In the genomic region with DNA sequence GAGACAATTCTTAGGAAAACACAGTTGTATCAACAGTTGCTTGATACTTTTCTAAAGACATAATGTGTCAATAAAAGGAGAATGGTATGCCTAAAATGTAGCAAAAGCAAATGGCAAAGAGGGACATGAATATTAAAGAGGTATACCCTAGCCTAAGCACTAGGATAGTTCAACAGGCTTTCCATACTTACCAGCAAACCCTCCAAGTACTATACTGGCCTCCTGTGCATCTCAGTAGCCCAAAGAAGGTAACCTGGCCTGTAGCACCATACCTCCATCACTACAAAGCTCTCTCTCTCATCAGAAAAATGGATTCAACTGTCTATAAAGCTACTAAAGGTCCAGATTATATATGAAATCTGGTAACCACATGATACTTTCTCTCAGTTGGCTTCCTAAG, we compare ENCODE assay signal across 23 cellular contexts. TPM values are rescaled to one million over a fixed set of nuclear protein-coding genes. Genes with fewer than 3 reads are reported as not detected.
DNase-seq lines count a peak whose midpoint lies in the region; ATAC-seq, FAIRE-seq and TF ChIP-seq lines count a peak whose summit lies in the region.
"Had no signal": no experiment of that assay in that cellular context is flagged by ENCODE, and none has a peak within 500 bp of the region (broad histone marks: within the 10 kb centered on the region; RNA-seq: fewer than 3 reads in every experiment).

No MANE protein-coding gene starts in this region.

- no peak overlapping the region for H2BK120ac ChIP-seq in H9 (ENCODE audit: low read depth, low read length, poor library complexity, severe bottlenecking)

- no peak overlapping the region for H2AFZ ChIP-seq in H9 (ENCODE audit: low read length)
- H2AFZ ChIP-seq in K562 (ENCODE audit: low read depth, low read length): no peak overlapping the region
- no peak overlapping the region for H2AFZ ChIP-seq in osteoblast (ENCODE audit: low read length)

- peak overlapping the region in 5 of 8 donors; percentile 4 to 60 (median 20) for H3K4me3 Mint-ChIP-seq in CD4-positive, alpha-beta memory T cell
- H3K4me3 Mint-ChIP-seq in H9: no peak overlapping the region
- H3K4me3 Mint-ChIP-seq: CD8-positive, alpha-beta T cell had no signal

- H3K27me3 ChIP-seq in CD4-positive, alpha-beta memory T cell (ENCODE audit: insufficient read depth, low read length): no peaks in the 10 kb centered on the region
- H3K27me3 ChIP-seq in H9 (ENCODE audit: insufficient read depth, low read length) (no peaks in the 10 kb centered on the region), K562 (ENCODE audit: control insufficient read depth in 2 of 2, insufficient read depth in 2 of 2, low read length in 2 of 2) (no peaks in the 10 kb centered on the region), osteoblast (ENCODE audit: insufficient read depth, low read length) (no peaks in the 10 kb centered on the region)

- H3K23me2 ChIP-seq in H9 (ENCODE audit: insufficient read length, low read depth, low read length, poor library complexity, severe bottlenecking): no peaks in the 10 kb centered on the region

- H3K36me3 ChIP-seq in CD4-positive, alpha-beta memory T cell (ENCODE audit: insufficient read depth, low read length): no peaks in the 10 kb centered on the region
- H3K36me3 ChIP-seq in K562 (ENCODE audit: control insufficient read depth, insufficient read depth, low read length) (peaks cover 9% of the 10 kb centered on the region; the same call in 2 of the 3 replicates), osteoblast (ENCODE audit: insufficient read depth, low read length) (no peaks in the 10 kb centered on the region)

- no peak overlapping the region for H3T11ph ChIP-seq in H9 (ENCODE audit: low read length)

- H2BK20ac ChIP-seq in H9 (ENCODE audit: low read depth, low read length, poor library complexity, severe bottlenecking): no peak overlapping the region

- TF ChIP-seq RAD21 in K562 (CRISPR knock-in tag; conservative IDR thresholded peaks at IDR 0.05 in 1 of 2, IDR thresholded peaks at IDR 0.05 in 1 of 2): no peak

- H2BK15ac ChIP-seq in H9 (ENCODE audit: low read depth, low read length): no peak overlapping the region

- H3K79me2 ChIP-seq in H9 (ENCODE audit: insufficient read depth, low read length) (peaks cover 52% of the 10 kb centered on the region; the same call in 1 of the 2 replicates), K562 (ENCODE audit: control insufficient read depth, insufficient read depth, low read length) (peaks cover 97% of the 10 kb centered on the region), osteoblast (ENCODE audit: insufficient read depth, low read length) (peaks cover 99% of the 10 kb centered on the region)

- H2BK12ac ChIP-seq in H9 (ENCODE audit: insufficient read length, low read depth, low read length): no peak overlapping the region

- H3K9ac ChIP-seq in H9 (ENCODE audit: extremely low read depth, insufficient read length, low read length): no peak overlapping the region
- H3K9ac ChIP-seq in K562 (ENCODE audit: insufficient read depth in 1 of 2, low read depth in 2 of 2, low read length in 2 of 2): no peak overlapping the region
- H3K9ac ChIP-seq: SK-N-SH had no signal

- no peak overlapping the region for H3K23ac ChIP-seq in H9 (ENCODE audit: insufficient read length, low read depth, low read length)

- in situ Hi-C loops in K562 (cut with MboI): no loop called here

- peaks cover 3% of the 10 kb centered on the region for H3K9me1 ChIP-seq in K562 (ENCODE audit: control insufficient read depth, insufficient read depth, low read length)

- H4K20me1 ChIP-seq in H9 (ENCODE audit: control insufficient read depth, insufficient read depth, insufficient read length) (no peaks in the 10 kb centered on the region), K562 (replicated peaks; ENCODE audit: control insufficient read depth, insufficient read depth, low read length) (peaks cover 34% of the 10 kb centered on the region), osteoblast (ENCODE audit: insufficient read depth, low read length) (peaks cover 81% of the 10 kb centered on the region)

- no peak overlapping the region for H3K27ac Mint-ChIP-seq in CD4-positive, alpha-beta memory T cell
- H3K27ac Mint-ChIP-seq in H9: peak overlapping the region in 2 of 3 experiments; percentile 31 to 81; a peak in 3 of 7 replicates
- H3K27ac Mint-ChIP-seq: CD8-positive, alpha-beta T cell had no signal

- H4K8ac ChIP-seq in H9 (replicated peaks; ENCODE audit: insufficient read length, low read depth, low read length): no peak overlapping the region

- H3K14ac ChIP-seq in H9 (ENCODE audit: insufficient read depth, low read length): no peak overlapping the region

- no peak overlapping the region for H4K91ac ChIP-seq in H9 (ENCODE audit: insufficient read length, low read depth, low read length)

- intact Hi-C loops in CD4-positive, alpha-beta memory T cell (cut with micrococcal nuclease): no loop called here
- intact Hi-C loops in K562 (cut with micrococcal nuclease): no loop called here

- H3K9me3 Mint-ChIP-seq in CD4-positive, alpha-beta memory T cell: no peaks in the 10 kb centered on the region
- no peaks in the 10 kb centered on the region; a peak in 2 of 5 replicates for H3K9me3 Mint-ChIP-seq in H9
- H3K9me3 Mint-ChIP-seq: CD8-positive, alpha-beta T cell had no signal

- no peak overlapping the region for H2BK5ac ChIP-seq in H9 (ENCODE audit: insufficient read length, low read length)

- no TSS peak for BruUV-seq in K562 (replicated peaks; lab: Mats Ljungman, UMichigan)

- no peak overlapping the region for H4K5ac ChIP-seq in H9 (ENCODE audit: insufficient read length, low read depth, low read length)

- H3K4me3 ChIP-seq in CD4-positive, alpha-beta memory T cell (ENCODE audit: low read length in 2 of 2): no peak overlapping the region
- H3K4me3 ChIP-seq in K562: no peak overlapping the region
- no peak overlapping the region for H3K4me3 ChIP-seq in osteoblast (ENCODE audit: insufficient read depth, low read length)

- no peak overlapping the region for H3K4ac ChIP-seq in H9 (ENCODE audit: low read depth, low read length)

- H3K36me3 Mint-ChIP-seq in CD4-positive, alpha-beta memory T cell: peaks cover 0 to 4% of the 10 kb centered on the region in 2 donors
- peaks cover 0 to 14% (median 6%) of the 10 kb centered on the region in 3 experiments; a peak in 6 of 7 replicates for H3K36me3 Mint-ChIP-seq in H9 (ENCODE audit: insufficient read depth in 1 of 3, low read depth in 3 of 3)

- no peak for TF ChIP-seq POLR2A in K562 (conservative IDR thresholded peaks at IDR 0.05)

- FAIRE-seq in K562 (lab: Jason Lieb, UNC): no peak
- FAIRE-seq: G401.6, GM18507, RCC 7860 had no signal

- no peaks in the 10 kb centered on the region for H3K9me3 ChIP-seq in CD4-positive, alpha-beta memory T cell (ENCODE audit: control insufficient read depth in 1 of 2, low read length in 2 of 2)
- H3K9me3 ChIP-seq in H9 (ENCODE audit: control insufficient read depth, low read depth, low read length): no peaks in the 10 kb centered on the region
- no peaks in the 10 kb centered on the region for H3K9me3 ChIP-seq in K562 (replicated peaks; ENCODE audit: control insufficient read depth, insufficient read depth, low read depth, low read length)
- no peaks in the 10 kb centered on the region for H3K9me3 ChIP-seq in osteoblast (ENCODE audit: low read depth, low read length)
- H3K9me3 ChIP-seq: SK-N-SH had no signal

- no peak overlapping the region for H3K18ac ChIP-seq in H9 (ENCODE audit: insufficient read length, low read depth, low read length)

- no peak for DNase-seq in CD4-positive, alpha-beta memory T cell
- DNase-seq in H9 (no peak), K562 (ENCODE audit: extremely low read depth in 1 of 4, low spot score in 3 of 4) (no peak), osteoblast (ENCODE audit: insufficient read length, low spot score, missing footprints) (peak; percentile 38), T-helper 9 cell (no peak), HEK293T (ENCODE audit: extremely low spot score) (no peak), NCI-H1417 treated with DMSO at 0.1 percent for 48 hours (lab: John Stamatoyannopoulos, UW) (no peak)
- DNase-seq: ACHN; AML-193; CD8-positive, alpha-beta T cell; DMS79 treated with DMSO at 0.1 percent for 48 hours; H7; KG1; NCI-H1092; NCI-H2227 treated with DMSO at 0.1 percent for 48 hours; NCI-H524; SHP77; SK-N-SH; T-helper 1 cell had no signal

- no peak for TF ChIP-seq EP300 in K562 (IDR thresholded peaks at IDR 0.05; ENCODE audit: low read length)

- peak; percentile 53 for ATAC-seq in K562
- no peak for ATAC-seq in GM21360 (IDR thresholded peaks at IDR 0.05; ENCODE audit: unreplicated experiment)
- ATAC-seq: CD8-positive, alpha-beta T cell had no signal

- peaks cover 62 to 98% (median 79%) of the 10 kb centered on the region in 4 donors for H3K4me1 Mint-ChIP-seq in CD4-positive, alpha-beta memory T cell
- H3K4me1 Mint-ChIP-seq in H9: peaks cover 45 to 46% of the 10 kb centered on the region in 2 experiments

- peaks cover 89% of the 10 kb centered on the region for H3K4me1 ChIP-seq in CD4-positive, alpha-beta memory T cell (ENCODE audit: insufficient read depth, low read length)
- H3K4me1 ChIP-seq in H9 (ENCODE audit: insufficient read depth, low read length): peaks cover 9% of the 10 kb centered on the region; the same call in 1 of the 2 replicates
- peaks cover 9 to 33% of the 10 kb centered on the region in 2 experiments for H3K4me1 ChIP-seq in K562 (replicated peaks in 1 of 2; ENCODE audit: control insufficient read depth in 2 of 2, insufficient read depth in 2 of 2, low read length in 2 of 2)
- H3K4me1 ChIP-seq in osteoblast (ENCODE audit: insufficient read depth, low read length): peaks cover 6% of the 10 kb centered on the region

- POLR2A ChIA-PET in CD4-positive, alpha-beta memory T cell (lab: Charles Lee; ENCODE audit: partially characterized antibody): no interaction called here
- POLR2A ChIA-PET in K562 (lab: Yijun Ruan, JAX) (interaction anchor here (0.6 to 1.3 kb wide), 2 partner anchors 9 to 128 kb away, joined by 3 read pairs; no protein-coding TSS in a partner anchor), HEK293T (lab: Yijun Ruan, JAX) (no interaction called here)

- no peak overlapping the region for H2AK5ac ChIP-seq in H9 (ENCODE audit: insufficient read length, low read length)

- H3K79me1 ChIP-seq in H9 (ENCODE audit: insufficient read depth, low read depth, low read length, poor library complexity, severe bottlenecking): peaks cover 9% of the 10 kb centered on the region

- H3K4me2 ChIP-seq in H9 (ENCODE audit: insufficient read depth, insufficient read length, low read length): no peak overlapping the region
- H3K4me2 ChIP-seq in K562 (ENCODE audit: insufficient read depth, low read length): no peak overlapping the region
- H3K4me2 ChIP-seq in osteoblast (ENCODE audit: insufficient read depth, low read length): no peak overlapping the region
- H3K4me2 ChIP-seq: SK-N-SH had no signal

- CTCF ChIA-PET in CD4-positive, alpha-beta memory T cell (lab: Charles Lee; ENCODE audit: partially characterized antibody): interaction anchor here (1.0 kb wide), 1 partner anchor 8 kb away, joined by 3 read pairs; no protein-coding TSS in a partner anchor
- CTCF ChIA-PET in K562 (lab: Yijun Ruan, JAX; ENCODE audit: low intra/inter-chr PET ratio) (no interaction called here), HEK293T (lab: Yijun Ruan, JAX) (no interaction called here)

- no peaks in the 10 kb centered on the region for H3K27me3 Mint-ChIP-seq in CD4-positive, alpha-beta memory T cell
- H3K27me3 Mint-ChIP-seq in H9 (ENCODE audit: low read depth): no peaks in the 10 kb centered on the region

- TF ChIP-seq CTCF in H9 (conservative IDR thresholded peaks at IDR 0.05) (no peak), K562 (IDR thresholded peaks at IDR 0.05 in 2 of 3, conservative IDR thresholded peaks at IDR 0.05 in 1 of 3; ENCODE audit: insufficient read depth in 2 of 3, low read depth in 1 of 3, low read length in 3 of 3) (no peak), osteoblast (IDR thresholded peaks at IDR 0.05; ENCODE audit: extremely low read depth, low read depth, low read length) (no peak)

- H3K56ac ChIP-seq in H9 (ENCODE audit: insufficient read length, low read depth, low read length): no peak overlapping the region

- no peak overlapping the region for H3K27ac ChIP-seq in CD4-positive, alpha-beta memory T cell (ENCODE audit: low read depth, low read length)
- no peak overlapping the region for H3K27ac ChIP-seq in H9 (ENCODE audit: insufficient read length, low read depth, low read length)
- no peak overlapping the region for H3K27ac ChIP-seq in K562 (ENCODE audit: extremely low read depth, low read depth, low read length)
- H3K27ac ChIP-seq in osteoblast (ENCODE audit: low read depth, low read length): no peak overlapping the region

RNA-seq across cellular contexts. Expression of a gene that starts 7.5 kb away (rescaled TPM):
- total RNA-seq in CD4-positive, alpha-beta memory T cell: 10 to 100 TPM; 74.0 to 74.1 TPM
- polyA plus RNA-seq in CD4-positive, alpha-beta memory T cell: 10 to 100 TPM in 1 of 2 donors, 1 to 10 TPM in 1; 3.4 to 25.9 TPM
- 57.4 and 60.8 TPM in 2 replicates for total RNA-seq in H9 (2021)
- 43.5 and 203 TPM in 2 replicates for total RNA-seq in K562 (2011; cell fraction: chromatin; rRNA removed; ENCODE audit: low replicate concordance)
- 27.0 and 45.0 TPM in 2 replicates for total RNA-seq in K562 (2011; cell fraction: nucleolus; rRNA removed)
- 67.0 and 71.2 TPM in 2 replicates for total RNA-seq in K562 (2011; cell fraction: nucleoplasm; rRNA removed)
- total RNA-seq in K562 (2014; rRNA removed): 30.0 and 33.6 TPM in 2 replicates
- total RNA-seq in K562 (2014; rRNA removed; fragmentation: Illumina TruSeq; extraction: Trizol): 43.8 and 47.8 TPM in 2 replicates
- 43.7 and 45.3 TPM in 2 replicates for total RNA-seq in K562 (2015; rRNA removed; fragmentation: Illumina TruSeq; extraction: Trizol)
- total RNA-seq in K562 (2021): 39.3 and 39.5 TPM in 2 replicates
- 22.8 and 25.2 TPM in 2 replicates for polyA plus RNA-seq in K562 (2011; rRNA removed)
- 14.6 and 16.8 TPM in 2 replicates for polyA plus RNA-seq in K562 (2011; cell fraction: cytosol; rRNA removed)
- polyA plus RNA-seq in K562 (2011; cell fraction: nucleus; rRNA removed): 28.4 and 29.7 TPM in 2 replicates
- 25.0 and 27.7 TPM in 2 replicates for polyA plus RNA-seq in K562 (2012)
- 38.6 and 44.0 TPM in 2 replicates for polyA plus RNA-seq in K562 (2014; fragmentation: Illumina TruSeq; extraction: Trizol)
- polyA plus RNA-seq in K562 (2014; fragmentation: Nextera tagmentation; extraction: Ambion mirVana): 10 to 100 TPM in 1 of 2 experiments, 1 to 10 TPM in 1; 8.2 to 11.0 TPM
- 23.0 and 24.6 TPM in 2 replicates for polyA plus RNA-seq in K562 (2014; rRNA removed)
- 86.5 and 93.7 TPM in 2 replicates for polyA minus RNA-seq in K562 (2011; rRNA and poly(A)+ RNA removed)
- 32.7 and 35.5 TPM in 2 replicates for polyA minus RNA-seq in K562 (2011; cell fraction: cytosol; rRNA and poly(A)+ RNA removed)
- polyA minus RNA-seq in K562 (2011; cell fraction: nucleus; rRNA and poly(A)+ RNA removed): 37.7 and 69.1 TPM in 2 replicates
- total RNA-seq in osteoblast: 37.1 and 39.8 TPM in 2 replicates

Comparison
In these comparisons a context has a peak if more than half of its experiments do, and no peak if none do; other contexts are left out.
1. H3K27ac Mint-ChIP-seq: peak in H9 (2 of 3); none in CD4-positive, alpha-beta memory T cell (0 of 7).
2. H3K4me3 Mint-ChIP-seq: peak in CD4-positive, alpha-beta memory T cell (5 of 8); none in H9 (0 of 2).